In genomic region chr1:13779930-13780329, GRCh38 we compare ENCODE assay signal across 25 cellular contexts.
DNase-seq lines count a peak whose midpoint lies in the region; ATAC-seq and TF ChIP-seq lines count a peak whose summit lies in the region.
"Had no signal": no experiment of that assay in that cellular context is flagged by ENCODE, and none has a peak within 500 bp of the region (broad histone marks: within the 10 kb centered on the region; RNA-seq: fewer than 3 reads in every experiment).

No MANE protein-coding gene starts in this region.

- peaks cover 57% of the 10 kb centered on the region for H3K4me1 Mint-ChIP-seq in activated T-cell treated with anti-CD3 and anti-CD28 coated beads, Interleukin-2, amount 50 U/mL, for 24 hours (ENCODE audit: low read depth)
- peaks cover 68% of the 10 kb centered on the region for H3K4me1 Mint-ChIP-seq in HFFc6 (ENCODE audit: low read depth)
- H3K4me1 Mint-ChIP-seq in activated T-helper 1 cell treated with anti-CD3 and anti-CD28 coated beads, Interleukin-12 subunit alpha, Interleukin-12 subunit beta, Interleukin-2, Interleukin-4 antibody, amounts not matched to agents 30 ng/mL and 10 ng/mL and 1 ng/mL, durations not matched to agents 14 hours and 24 hours and 36 hours (ENCODE audit: low read depth): peaks cover 37% of the 10 kb centered on the region

- H3K9me3 ChIP-seq in osteoblast (ENCODE audit: low read depth, low read length) (no peaks in the 10 kb centered on the region), uterus (no peaks in the 10 kb centered on the region)
- H3K9me3 ChIP-seq: BLaER1, breast epithelium, pancreas, tibial nerve had no signal

- intact Hi-C loops in activated T-helper 1 cell treated with anti-CD3 and anti-CD28 coated beads, Interleukin-12 subunit alpha, Interleukin-12 subunit beta, Interleukin-2, Interleukin-4 antibody, amounts not matched to agents 30 ng/mL and 10 ng/mL and 1 ng/mL, durations not matched to agents 14 hours and 24 hours and 36 hours (cut with micrococcal nuclease): no loop called here
- intact Hi-C loops in uterus (cut with DNase I; ENCODE audit: low total_unique reads): no loop called here

- H3K79me2 ChIP-seq in osteoblast (ENCODE audit: insufficient read depth, low read length): peaks cover 77% of the 10 kb centered on the region

- H3K27me3 Mint-ChIP-seq in activated T-cell treated with anti-CD3 and anti-CD28 coated beads, Interleukin-2, amount 50 U/mL, for 24 hours: no peaks in the 10 kb centered on the region
- H3K27me3 Mint-ChIP-seq in HFFc6 (ENCODE audit: insufficient read depth): 0 out of 2 replicates have a peak, but pooled peaks cover 2% of the 10 kb centered on the region
- no peaks in the 10 kb centered on the region for H3K27me3 Mint-ChIP-seq in activated T-helper 1 cell treated with anti-CD3 and anti-CD28 coated beads, Interleukin-12 subunit alpha, Interleukin-12 subunit beta, Interleukin-2, Interleukin-4 antibody, amounts not matched to agents 30 ng/mL and 10 ng/mL and 1 ng/mL, durations not matched to agents 14 hours and 24 hours and 36 hours (ENCODE audit: insufficient read depth)

- peaks cover 26% of the 10 kb centered on the region for H4K20me1 ChIP-seq in osteoblast (ENCODE audit: insufficient read depth, low read length)

- peak overlapping the region; percentile 61 for H3K27ac Mint-ChIP-seq in activated T-cell treated with anti-CD3 and anti-CD28 coated beads, Interleukin-2, amount 50 U/mL, for 24 hours
- H3K27ac Mint-ChIP-seq in HFFc6: peak overlapping the region; percentile 84
- peak overlapping the region; percentile 10 for H3K27ac Mint-ChIP-seq in activated T-helper 1 cell treated with anti-CD3 and anti-CD28 coated beads, Interleukin-12 subunit alpha, Interleukin-12 subunit beta, Interleukin-2, Interleukin-4 antibody, amounts not matched to agents 30 ng/mL and 10 ng/mL and 1 ng/mL, durations not matched to agents 14 hours and 24 hours and 36 hours
- H3K27ac Mint-ChIP-seq: nephron; T-helper 2 cell treated with Interferon-gamma antibody and Interleukin-4, amounts not matched to agents 5 μg/mL and 100 μg/mL, for 36 hours had no signal

- H3K4me3 Mint-ChIP-seq in activated T-cell treated with anti-CD3 and anti-CD28 coated beads, Interleukin-2, amount 50 U/mL, for 24 hours: no peak overlapping the region
- H3K4me3 Mint-ChIP-seq in HFFc6: peak overlapping the region; percentile 17
- no peak overlapping the region for H3K4me3 Mint-ChIP-seq in activated T-helper 1 cell treated with anti-CD3 and anti-CD28 coated beads, Interleukin-12 subunit alpha, Interleukin-12 subunit beta, Interleukin-2, Interleukin-4 antibody, amounts not matched to agents 30 ng/mL and 10 ng/mL and 1 ng/mL, durations not matched to agents 14 hours and 24 hours and 36 hours
- H3K4me3 Mint-ChIP-seq: nephron had no signal

- H2AFZ ChIP-seq in osteoblast (ENCODE audit: low read length): no peak overlapping the region

- peaks cover 41% of the 10 kb centered on the region for H3K4me1 ChIP-seq in osteoblast (ENCODE audit: insufficient read depth, low read length)
- peaks cover 0 to 10% of the 10 kb centered on the region in 2 donors for H3K4me1 ChIP-seq in uterus
- H3K4me1 ChIP-seq: BLaER1, pancreas had no signal

- no peaks in the 10 kb centered on the region for H3K9me3 Mint-ChIP-seq in activated T-cell treated with anti-CD3 and anti-CD28 coated beads, Interleukin-2, amount 50 U/mL, for 24 hours
- no peaks in the 10 kb centered on the region for H3K9me3 Mint-ChIP-seq in HFFc6
- H3K9me3 Mint-ChIP-seq in activated T-helper 1 cell treated with anti-CD3 and anti-CD28 coated beads, Interleukin-12 subunit alpha, Interleukin-12 subunit beta, Interleukin-2, Interleukin-4 antibody, amounts not matched to agents 30 ng/mL and 10 ng/mL and 1 ng/mL, durations not matched to agents 14 hours and 24 hours and 36 hours: no peaks in the 10 kb centered on the region
- H3K9me3 Mint-ChIP-seq: activated naive CD4-positive, alpha-beta T cell treated with anti-CD3 and anti-CD28 coated beads, Interleukin-2, amount 50 U/mL, for 72 hours; nephron; T-helper 2 cell treated with Interferon-gamma antibody and Interleukin-4, amounts not matched to agents 5 μg/mL and 100 μg/mL, for 36 hours had no signal

- H3K36me3 Mint-ChIP-seq in activated T-cell treated with anti-CD3 and anti-CD28 coated beads, Interleukin-2, amount 50 U/mL, for 24 hours (ENCODE audit: low read depth): no peaks in the 10 kb centered on the region
- H3K36me3 Mint-ChIP-seq in HFFc6 (ENCODE audit: low read depth): peaks cover 47% of the 10 kb centered on the region
- peaks cover 53% of the 10 kb centered on the region for H3K36me3 Mint-ChIP-seq in activated T-helper 1 cell treated with anti-CD3 and anti-CD28 coated beads, Interleukin-12 subunit alpha, Interleukin-12 subunit beta, Interleukin-2, Interleukin-4 antibody, amounts not matched to agents 30 ng/mL and 10 ng/mL and 1 ng/mL, durations not matched to agents 14 hours and 24 hours and 36 hours (ENCODE audit: low read depth)

- H3K27ac ChIP-seq in osteoblast (ENCODE audit: low read depth, low read length) (no peak overlapping the region), uterus (no peak overlapping the region)
- H3K27ac ChIP-seq: BLaER1, pancreas, SK-N-MC, tibial nerve had no signal

- no peak for TF ChIP-seq POLR2A in uterus (IDR thresholded peaks at IDR 0.05)

- ATAC-seq in HG03520 (IDR thresholded peaks at IDR 0.05; ENCODE audit: unreplicated experiment): no peak
- ATAC-seq: activated naive CD4-positive, alpha-beta T cell treated with anti-CD3 and anti-CD28 coated beads, Interleukin-2, amount 50 U/mL, for 72 hours; left ventricle myocardium superior; pancreas had no signal

- H3K4me2 ChIP-seq in osteoblast (ENCODE audit: insufficient read depth, low read length): no peak overlapping the region
- H3K4me2 ChIP-seq: BLaER1 had no signal

- H3K4me3 ChIP-seq in osteoblast (ENCODE audit: insufficient read depth, low read length) (no peak overlapping the region), uterus (no peak overlapping the region)
- H3K4me3 ChIP-seq: BLaER1, breast epithelium, pancreas, SK-N-MC, tibial nerve had no signal

- H3K36me3 ChIP-seq in osteoblast (ENCODE audit: insufficient read depth, low read length) (peaks cover 47% of the 10 kb centered on the region), uterus (no peaks in the 10 kb centered on the region)

- TF ChIP-seq CTCF in HFFc6 (IDR thresholded peaks at IDR 0.05) (no peak), osteoblast (IDR thresholded peaks at IDR 0.05; ENCODE audit: extremely low read depth, low read depth, low read length) (no peak), uterus (IDR thresholded peaks at IDR 0.05) (no peak)

- DNase-seq in activated T-cell treated with anti-CD3 and anti-CD28 coated beads, Interleukin-2, amount 50 U/mL, for 24 hours: no peak
- DNase-seq in activated T-cell treated with anti-CD3 and anti-CD28 coated beads for 4 hours (no peak), HFFc6 (peak; percentile 56), osteoblast (ENCODE audit: insufficient read length, low spot score, missing footprints) (peak; percentile 71), DMS153 treated with DMSO at 0.1 percent for 48 hours (lab: John Stamatoyannopoulos, UW; ENCODE audit: unreplicated experiment) (no peak), uterus (no peak)
- DNase-seq in activated T-helper 1 cell treated with anti-CD3 and anti-CD28 coated beads, Interleukin-12 subunit alpha, Interleukin-12 subunit beta, Interleukin-2, Interleukin-4 antibody, amounts not matched to agents 30 ng/mL and 10 ng/mL and 1 ng/mL, durations not matched to agents 14 hours and 24 hours and 36 hours (ENCODE audit: low spot score): no peak
- DNase-seq: activated CD4-positive, alpha-beta T cell treated with anti-CD3 and anti-CD28 coated beads for 4 hours; COR-L47; left ventricle myocardium superior; midbrain; NCI-H1048; NCI-H1930; NCI-H226; NCI-H774; pancreas; small intestine had no signal

- no peaks in the 10 kb centered on the region for H3K27me3 ChIP-seq in osteoblast (ENCODE audit: insufficient read depth, low read length)
- H3K27me3 ChIP-seq in uterus: no peaks in the 10 kb centered on the region
- H3K27me3 ChIP-seq: BLaER1, breast epithelium, pancreas, tibial nerve had no signal

Comparison
In these comparisons a context has a peak if more than half of its experiments do, and no peak if none do; other contexts are left out.
1. DNase-seq: peak in HFFc6 (single experiment) and osteoblast (single experiment); none in activated T-cell treated with anti-CD3 and anti-CD28 coated beads, Interleukin-2, amount 50 U/mL, for 24 hours (single experiment), activated T-cell treated with anti-CD3 and anti-CD28 coated beads for 4 hours (single experiment), activated T-helper 1 cell treated with anti-CD3 and anti-CD28 coated beads, Interleukin-12 subunit alpha, Interleukin-12 subunit beta, Interleukin-2, Interleukin-4 antibody, amounts not matched to agents 30 ng/mL and 10 ng/mL and 1 ng/mL, durations not matched to agents 14 hours and 24 hours and 36 hours (single experiment), DMS153 treated with DMSO at 0.1 percent for 48 hours (single experiment) and uterus (0 of 2).
2. H3K27ac Mint-ChIP-seq: peak in every context shown above with its lines; median percentile 84 in HFFc6; 61 in activated T-cell treated with anti-CD3 and anti-CD28 coated beads, Interleukin-2, amount 50 U/mL, for 24 hours; 10 in activated T-helper 1 cell treated with anti-CD3 and anti-CD28 coated beads, Interleukin-12 subunit alpha, Interleukin-12 subunit beta, Interleukin-2, Interleukin-4 antibody, amounts not matched to agents 30 ng/mL and 10 ng/mL and 1 ng/mL, durations not matched to agents 14 hours and 24 hours and 36 hours.